ENCODE assay signal across 2 cellular contexts in genomic region chr2:138601438-138602165, GRCh38.
TF ChIP-seq lines count a peak whose summit lies in the region.

No MANE protein-coding gene starts in this region.

TF ChIP-seq in HCT116, 20 proteins besides CTCF, POLR2A, EP300 and RAD21:
- TF ChIP-seq ZNF274 (IDR thresholded peaks at IDR 0.05; ENCODE audit: low read depth, low read length) = no peak
- TF ChIP-seq EZH2phosphoT487 (IDR thresholded peaks at IDR 0.05; ENCODE audit: borderline replicate concordance) = no peak
- TF ChIP-seq MAX (IDR thresholded peaks at IDR 0.05) = no peak
- TF ChIP-seq EGR1 (IDR thresholded peaks at IDR 0.05; ENCODE audit: low read depth) = no peak
- no peak for TF ChIP-seq JUND (IDR thresholded peaks at IDR 0.05)
- no peak for TF ChIP-seq CBX3 (IDR thresholded peaks at IDR 0.05; ENCODE audit: low read depth)
- no peak for TF ChIP-seq POLR2AphosphoS5 (IDR thresholded peaks at IDR 0.05; ENCODE audit: low read depth, low read length)
- no peak for TF ChIP-seq CEBPB (IDR thresholded peaks at IDR 0.05; ENCODE audit: low read depth)

TF ChIP-seq in K562, 482 proteins besides CTCF, POLR2A, EP300 and RAD21:
- TF ChIP-seq ZNF655 (CRISPR knock-in tag; IDR thresholded peaks at IDR 0.05) (no peak), ZNF639 (CRISPR knock-in tag; conservative IDR thresholded peaks at IDR 0.05 in 1 of 2, IDR thresholded peaks at IDR 0.05 in 1 of 2) (no peak), ATF3 (IDR thresholded peaks at IDR 0.05) (peak; percentile 18; the same call in 1 of the 2 replicates), ATF3 (CRISPR knock-in tag; conservative IDR thresholded peaks at IDR 0.05) (no peak), CHD1 (IDR thresholded peaks at IDR 0.05; ENCODE audit: low read length) (no peak), FOSL1 (tag; conservative IDR thresholded peaks at IDR 0.05) (no peak)
